Comparison of ENCODE assay signal across 31 cellular contexts in the genomic region with DNA sequence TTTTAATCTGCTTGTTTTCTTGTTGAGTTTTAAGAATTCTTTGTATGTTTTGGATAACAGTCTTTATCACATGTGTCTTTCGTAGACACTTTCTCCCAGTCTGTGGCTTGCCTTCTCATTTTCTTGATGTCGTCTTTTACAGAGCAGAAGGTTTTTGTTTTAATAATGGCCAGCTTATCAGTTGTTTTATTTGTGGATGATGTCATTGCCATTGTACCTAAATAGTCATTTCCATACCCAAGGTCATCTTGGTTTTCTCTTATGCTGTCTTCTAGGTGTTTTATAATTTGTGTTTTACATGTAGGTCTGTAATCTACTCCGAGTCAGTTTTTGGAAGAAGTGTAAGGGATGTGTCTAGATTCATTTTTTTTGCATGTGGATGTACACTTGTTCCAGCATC.
"Had no signal": no experiment of that assay in that cellular context is flagged by ENCODE, and none has a peak within 500 bp of the region (broad histone marks: within the 10 kb centered on the region; RNA-seq: fewer than 3 reads in every experiment).

No MANE protein-coding gene starts in this region.

- ATAC-seq: natural killer cell; psoas muscle; right cardiac atrium; sciatic nerve; stimulated activated memory B cell treated with anti-CD40 and anti-IgM and Interleukin-4, amounts not matched to agents 10 μg/mL and 1 μg/mL and 100 μg/mL, for 72 hours; stimulated activated naive CD8-positive, alpha-beta T cell treated with anti-CD3 and anti-CD28 coated beads, Interleukin-15, amount 100 ng/mL, for 72 hours; stimulated activated naive CD8-positive, alpha-beta T cell treated with anti-CD3 and anti-CD28 coated beads, Interleukin-15, Interleukin-2, amounts not matched to agents 100 U/mL and 50 U/mL, for 24 hours; upper lobe of right lung had no signal

- H3K27me3 Mint-ChIP-seq: progenitor cell of endocrine pancreas; stimulated activated memory B cell treated with anti-CD40 and anti-IgM and Interleukin-4, amounts not matched to agents 10 μg/mL and 1 μg/mL and 100 μg/mL, for 72 hours; stimulated activated naive CD8-positive, alpha-beta T cell treated with anti-CD3 and anti-CD28 coated beads, Interleukin-15, amount 100 ng/mL, for 72 hours; type B pancreatic cell had no signal

- H3K36me3 Mint-ChIP-seq: natural killer cell had no signal

- H3K27ac ChIP-seq: neural progenitor cell, ovary, parathyroid adenoma, psoas muscle, skin epidermis, spleen, suprapubic skin, testis, tibial artery, transverse colon, upper lobe of right lung, uterus had no signal

- H3K4me3 ChIP-seq: neural progenitor cell, ovary, psoas muscle, skin epidermis, smooth muscle cell, spleen, suprapubic skin, testis, tibial artery, transverse colon, upper lobe of right lung, uterus had no signal

- H3K4me1 ChIP-seq: neural progenitor cell, parathyroid adenoma, psoas muscle, suprapubic skin, testis, transverse colon, upper lobe of right lung, uterus had no signal

- H3K36me3 ChIP-seq: neural progenitor cell, ovary, suprapubic skin, tibial artery, transverse colon, upper lobe of right lung, uterus had no signal

- H3K27ac Mint-ChIP-seq: natural killer cell; nephron; neural progenitor cell; progenitor cell of endocrine pancreas; stimulated activated memory B cell treated with anti-CD40 and anti-IgM and Interleukin-4, amounts not matched to agents 10 μg/mL and 1 μg/mL and 100 μg/mL, for 72 hours; stimulated activated naive CD8-positive, alpha-beta T cell treated with anti-CD3 and anti-CD28 coated beads, Interleukin-15, amount 100 ng/mL, for 72 hours; type B pancreatic cell had no signal

- H3K9me3 ChIP-seq: ovary, psoas muscle, suprapubic skin, testis, tibial artery, transverse colon, upper lobe of right lung, uterus had no signal

- H3K9me3 Mint-ChIP-seq: natural killer cell; stimulated activated memory B cell treated with anti-CD40 and anti-IgM and Interleukin-4, amounts not matched to agents 10 μg/mL and 1 μg/mL and 100 μg/mL, for 72 hours had no signal

- DNase-seq: natural killer cell; occipital lobe; ovary; posterior cingulate gyrus; psoas muscle; right cardiac atrium; spleen; stimulated activated CD4-positive, alpha-beta T cell treated with anti-CD3 and anti-CD28 coated beads, Interleukin-12 subunit alpha, Interleukin-12 subunit beta, amount 100 ng/mL, for 4 hours; stimulated activated CD4-positive, alpha-beta T cell treated with anti-CD3 and anti-CD28 coated beads, Interleukin-1b, Interleukin-23, amount 100 ng/mL, for 48 hours; stimulated activated CD4-positive, alpha-beta T cell treated with anti-CD3 and anti-CD28 coated beads, Interleukin-4, amount 100 ng/mL, for 1 hour; stimulated activated CD4-positive, alpha-beta T cell treated with anti-CD3 and anti-CD28 coated beads, Interleukin-4, amount 100 ng/mL, for 4 hours; stimulated activated CD8-positive, alpha-beta memory T cell treated with anti-CD3 and anti-CD28 coated beads, Interleukin-4, amount 100 ng/mL, for 48 hours; stimulated activated naive CD4-positive, alpha-beta T cell; stimulated activated naive CD8-positive, alpha-beta T cell treated with anti-CD3 and anti-CD28 coated beads, Interleukin-15, amount 100 ng/mL, for 72 hours; stimulated activated naive CD8-positive, alpha-beta T cell treated with anti-CD3 and anti-CD28 coated beads, Interleukin-15, Interleukin-2, amounts not matched to agents 100 U/mL and 50 U/mL, for 24 hours; substantia nigra; testis; tibial artery; transverse colon; upper lobe of right lung; uterus had no signal

- H3K4me3 Mint-ChIP-seq: natural killer cell; nephron; neural progenitor cell; stimulated activated memory B cell treated with anti-CD40 and anti-IgM and Interleukin-4, amounts not matched to agents 10 μg/mL and 1 μg/mL and 100 μg/mL, for 72 hours; stimulated activated naive CD8-positive, alpha-beta T cell treated with anti-CD3 and anti-CD28 coated beads, Interleukin-15, amount 100 ng/mL, for 72 hours; type B pancreatic cell had no signal

- H3K4me1 Mint-ChIP-seq: natural killer cell; nephron; neural progenitor cell; stimulated activated naive CD8-positive, alpha-beta T cell treated with anti-CD3 and anti-CD28 coated beads, Interleukin-15, amount 100 ng/mL, for 72 hours had no signal
